Comparison of ENCODE assay signal across 11 cellular contexts in genomic region chr10:21724020-21724589, GRCh38.
DNase-seq lines count a peak whose midpoint lies in the region; ATAC-seq and TF ChIP-seq lines count a peak whose summit lies in the region.
"Had no signal": no experiment of that assay in that cellular context is flagged by ENCODE, and none has a peak within 500 bp of the region (broad histone marks: within the 10 kb centered on the region; RNA-seq: fewer than 3 reads in every experiment).

No MANE protein-coding gene starts in this region.

- peak overlapping the region; percentile 61 for H3K27ac ChIP-seq in endodermal cell (ENCODE audit: low read depth, low read length)
- H3K27ac ChIP-seq: psoas muscle had no signal

- H3K36me3 Mint-ChIP-seq in activated naive CD8-positive, alpha-beta T cell treated with anti-CD3 and anti-CD28 coated beads for 36 hours = peaks cover 25% of the 10 kb centered on the region
- H3K36me3 Mint-ChIP-seq in activated naive CD8-positive, alpha-beta T cell treated with anti-CD3 and anti-CD28 coated beads, Interleukin-2, amount 50 U/mL, for 24 hours (ENCODE audit: low read depth) = peaks cover 23% of the 10 kb centered on the region
- H3K36me3 Mint-ChIP-seq in endodermal cell (ENCODE audit: low read depth) (peaks cover 17% of the 10 kb centered on the region), progenitor cell of endocrine pancreas (ENCODE audit: insufficient read depth) (no peaks in the 10 kb centered on the region)

- H3K9me3 Mint-ChIP-seq in activated naive CD8-positive, alpha-beta T cell treated with anti-CD3 and anti-CD28 coated beads for 36 hours = no peaks in the 10 kb centered on the region
- no peaks in the 10 kb centered on the region for H3K9me3 Mint-ChIP-seq in activated naive CD8-positive, alpha-beta T cell treated with anti-CD3 and anti-CD28 coated beads, Interleukin-2, amount 50 U/mL, for 24 hours
- H3K9me3 Mint-ChIP-seq in endodermal cell (no peaks in the 10 kb centered on the region), progenitor cell of endocrine pancreas (ENCODE audit: low read depth) (no peaks in the 10 kb centered on the region)

- H3K27me3 Mint-ChIP-seq in activated naive CD8-positive, alpha-beta T cell treated with anti-CD3 and anti-CD28 coated beads for 36 hours = no peaks in the 10 kb centered on the region
- no peaks in the 10 kb centered on the region for H3K27me3 Mint-ChIP-seq in activated naive CD8-positive, alpha-beta T cell treated with anti-CD3 and anti-CD28 coated beads, Interleukin-2, amount 50 U/mL, for 24 hours
- H3K27me3 Mint-ChIP-seq in endodermal cell (ENCODE audit: insufficient read depth) (no peaks in the 10 kb centered on the region), progenitor cell of endocrine pancreas (no peaks in the 10 kb centered on the region)

- H3K4me1 ChIP-seq in endodermal cell (ENCODE audit: control insufficient read depth, insufficient read depth, low read length) = peaks cover 28% of the 10 kb centered on the region

- 97 to 98% methylated on average over 3 to 7 of the region's 7 CpGs for WGBS in endodermal cell (ENCODE audit: insufficient coverage in 1 of 2, insufficient read length in 1 of 2), 2 experiments

- no peak for ATAC-seq in activated naive CD8-positive, alpha-beta T cell treated with anti-CD3 and anti-CD28 coated beads, Interleukin-2, amount 50 U/mL, for 24 hours
- no peak for ATAC-seq in GM18511 (IDR thresholded peaks at IDR 0.05; ENCODE audit: unreplicated experiment)

- DNase-seq in activated naive CD8-positive, alpha-beta T cell treated with anti-CD3 and anti-CD28 coated beads for 36 hours = no peak
- DNase-seq in activated naive CD8-positive, alpha-beta T cell treated with anti-CD3 and anti-CD28 coated beads, Interleukin-2, amount 50 U/mL, for 24 hours = no peak
- peak; percentile 53 for DNase-seq in NCI-H69 (lab: John Stamatoyannopoulos, UW)
- no peak for DNase-seq in endodermal cell
- DNase-seq in progenitor cell of endocrine pancreas (ENCODE audit: low spot score, unreplicated experiment) = no peak
- no peak for DNase-seq in cortex of kidney (lab: John Stamatoyannopoulos, UW)
- DNase-seq in activated effector memory CD4-positive, alpha-beta T cell treated with anti-CD3 and anti-CD28 coated beads, Interleukin-2, amount 50 U/mL, for 16 hours = no peak

- no peaks in the 10 kb centered on the region for H3K9me3 ChIP-seq in endodermal cell (ENCODE audit: control insufficient read depth, low read length)
- H3K9me3 ChIP-seq: adrenal gland, esophagus muscularis mucosa, psoas muscle had no signal

- no peaks in the 10 kb centered on the region for H3K27me3 ChIP-seq in endodermal cell (ENCODE audit: control insufficient read depth, insufficient read depth, low read length, poor library complexity, severe bottlenecking)
- H3K27me3 ChIP-seq: adrenal gland, esophagus muscularis mucosa had no signal

- H3K9ac ChIP-seq in endodermal cell (ENCODE audit: extremely low read depth, low read length, poor library complexity, severe bottlenecking) = no peak overlapping the region

- peak overlapping the region; percentile 17 for H3K4me3 ChIP-seq in endodermal cell (ENCODE audit: low read length)
- H3K4me3 ChIP-seq: adrenal gland, esophagus muscularis mucosa, psoas muscle had no signal

- no peak overlapping the region for H3K4me3 Mint-ChIP-seq in activated naive CD8-positive, alpha-beta T cell treated with anti-CD3 and anti-CD28 coated beads for 36 hours
- H3K4me3 Mint-ChIP-seq in activated naive CD8-positive, alpha-beta T cell treated with anti-CD3 and anti-CD28 coated beads, Interleukin-2, amount 50 U/mL, for 24 hours = no peak overlapping the region
- H3K4me3 Mint-ChIP-seq in endodermal cell = no peak overlapping the region
- H3K4me3 Mint-ChIP-seq in progenitor cell of endocrine pancreas (ENCODE audit: low read depth) = no peak overlapping the region

- TF ChIP-seq CTCF in endodermal cell (conservative IDR thresholded peaks at IDR 0.05) (no peak), progenitor cell of endocrine pancreas (IDR thresholded peaks at IDR 0.05; ENCODE audit: unreplicated experiment) (no peak)

- H3K36me3 ChIP-seq in endodermal cell (ENCODE audit: control insufficient read depth, insufficient read depth, low read length) = peaks cover 41% of the 10 kb centered on the region
- H3K36me3 ChIP-seq: adrenal gland had no signal

- H3K27ac Mint-ChIP-seq in activated naive CD8-positive, alpha-beta T cell treated with anti-CD3 and anti-CD28 coated beads for 36 hours = peak overlapping the region; percentile 57
- no peak overlapping the region for H3K27ac Mint-ChIP-seq in activated naive CD8-positive, alpha-beta T cell treated with anti-CD3 and anti-CD28 coated beads, Interleukin-2, amount 50 U/mL, for 24 hours
- H3K27ac Mint-ChIP-seq in endodermal cell (peak overlapping the region; percentile 44), progenitor cell of endocrine pancreas (peak overlapping the region; percentile 56)

- peaks cover 25% of the 10 kb centered on the region for H3K4me1 Mint-ChIP-seq in activated naive CD8-positive, alpha-beta T cell treated with anti-CD3 and anti-CD28 coated beads for 36 hours
- H3K4me1 Mint-ChIP-seq in activated naive CD8-positive, alpha-beta T cell treated with anti-CD3 and anti-CD28 coated beads, Interleukin-2, amount 50 U/mL, for 24 hours = peaks cover 35% of the 10 kb centered on the region
- H3K4me1 Mint-ChIP-seq in endodermal cell (peaks cover 48% of the 10 kb centered on the region), progenitor cell of endocrine pancreas (ENCODE audit: low read depth) (peaks cover 49% of the 10 kb centered on the region)
